8 cellular contexts compared by ENCODE assay signal in the genomic region with DNA sequence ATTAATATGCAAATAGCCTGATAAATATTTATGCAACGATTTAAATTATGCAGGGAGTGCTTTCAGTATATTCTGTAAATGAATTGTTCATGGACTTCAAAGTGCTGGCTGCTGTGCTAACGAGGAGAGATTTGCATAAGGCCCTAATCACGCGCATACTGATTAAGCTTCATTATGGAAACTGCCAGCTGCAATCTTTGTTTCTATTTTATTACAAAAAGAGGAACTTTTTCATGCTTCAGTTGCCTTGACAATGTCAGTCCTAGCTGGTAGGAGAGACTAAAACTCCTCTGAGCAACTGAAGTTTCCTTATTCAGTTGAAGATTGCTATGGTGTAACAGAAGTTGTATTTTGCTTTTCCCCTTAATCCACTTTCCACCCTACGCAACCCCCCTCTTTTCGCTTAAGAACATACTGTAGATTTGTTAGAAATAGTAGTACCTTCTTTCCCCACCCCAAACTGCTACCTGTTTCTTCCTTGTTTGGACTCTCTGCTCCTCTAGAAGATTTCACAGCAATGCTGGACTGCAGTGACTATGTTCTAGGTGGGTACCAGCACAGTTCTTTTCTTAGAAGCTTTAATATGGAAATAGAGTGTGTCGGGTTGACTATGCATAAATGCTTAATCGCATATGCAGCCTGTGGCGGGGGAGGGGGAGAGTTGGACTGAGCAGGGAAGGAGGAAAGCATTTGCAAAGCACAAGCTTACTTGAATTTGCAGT.
DNase-seq lines count a peak whose midpoint lies in the region; ATAC-seq and TF ChIP-seq lines count a peak whose summit lies in the region.

No MANE protein-coding gene starts in this region.

- H4K8ac ChIP-seq in neuronal stem cell (ENCODE audit: low read depth, low read length): no peak overlapping the region

- no peak overlapping the region for H3K14ac ChIP-seq in neuronal stem cell (ENCODE audit: low read length)

- no peak overlapping the region for H3K27ac Mint-ChIP-seq in effector memory CD8-positive, alpha-beta T cell

- in situ Hi-C loops in GM13977 (cut with MboI; ENCODE audit: low pct_unique_long_range_greater_than_20kb, low sequenced_read_pairs, unreplicated experiment): no loop called here

- H3K9me3 Mint-ChIP-seq in effector memory CD8-positive, alpha-beta T cell: peaks cover 0 to 7% of the 10 kb centered on the region in 2 donors

- no peak overlapping the region for H2BK120ac ChIP-seq in neuronal stem cell (ENCODE audit: low read depth, low read length)

- H3K18ac ChIP-seq in neuronal stem cell (ENCODE audit: low read length): no peak overlapping the region

- H3K4me2 ChIP-seq in neuronal stem cell (ENCODE audit: insufficient read depth, low read length, poor library complexity, severe bottlenecking): no peak overlapping the region

- peak; percentile 68 for ATAC-seq in GM21737 (IDR thresholded peaks at IDR 0.05; ENCODE audit: unreplicated experiment)
- peak; percentile 27 for ATAC-seq in effector memory CD8-positive, alpha-beta T cell (replicated peaks)

- no peak overlapping the region for H2BK12ac ChIP-seq in neuronal stem cell (ENCODE audit: low read length)

- H3K36me3 ChIP-seq in ascending aorta: peaks cover 0 to 8% of the 10 kb centered on the region in 2 donors
- peaks cover 11% of the 10 kb centered on the region for H3K36me3 ChIP-seq in effector memory CD4-positive, alpha-beta T cell (ENCODE audit: control insufficient read depth, insufficient read depth, low read length)
- peaks cover 2 to 8% of the 10 kb centered on the region in 2 donors for H3K36me3 ChIP-seq in neuronal stem cell (replicated peaks in 1 of 2; ENCODE audit: control insufficient read depth in 2 of 2, insufficient read depth in 2 of 2, low read length in 2 of 2)

- H3K9me3 ChIP-seq in ascending aorta: peaks cover 3 to 13% of the 10 kb centered on the region in 2 donors
- peaks cover 1% of the 10 kb centered on the region for H3K9me3 ChIP-seq in effector memory CD4-positive, alpha-beta T cell (ENCODE audit: control insufficient read depth, low read length)
- H3K9me3 ChIP-seq in neuronal stem cell (replicated peaks in 1 of 2; ENCODE audit: control insufficient read depth in 2 of 2, insufficient read depth in 1 of 2, low read depth in 1 of 2, low read length in 2 of 2): peaks cover 0 to 13% of the 10 kb centered on the region in 2 donors

- no peak overlapping the region for H3K9ac ChIP-seq in neuronal stem cell (ENCODE audit: low read depth, low read length, poor library complexity)

- H3K36me3 Mint-ChIP-seq in effector memory CD8-positive, alpha-beta T cell (ENCODE audit: insufficient read depth): peaks cover 4% of the 10 kb centered on the region

- no peak overlapping the region for H3K4me3 Mint-ChIP-seq in effector memory CD8-positive, alpha-beta T cell

- H2BK15ac ChIP-seq in neuronal stem cell (ENCODE audit: low read length): no peak overlapping the region

- intact Hi-C loops in ascending aorta (cut with DNase I): no loop called here

- H2AK5ac ChIP-seq in neuronal stem cell (ENCODE audit: low read depth, low read length): no peak overlapping the region

- H3K27me3 ChIP-seq in ascending aorta (no peaks in the 10 kb centered on the region), neuronal stem cell (ENCODE audit: control insufficient read depth in 3 of 3, insufficient read depth in 3 of 3, low read depth in 1 of 3, low read length in 3 of 3) (no peaks in the 10 kb centered on the region)
- no peaks in the 10 kb centered on the region for H3K27me3 ChIP-seq in effector memory CD4-positive, alpha-beta T cell (replicated peaks; ENCODE audit: control insufficient read depth, insufficient read depth, low read length, poor library complexity, severe bottlenecking)

- no peak for TF ChIP-seq CTCF in GM13977 (IDR thresholded peaks at IDR 0.05; ENCODE audit: extremely low read depth, insufficient read depth, missing control alignments)
- no peak for TF ChIP-seq CTCF in ascending aorta (IDR thresholded peaks at IDR 0.05)

- DNase-seq in GM13977 (ENCODE audit: low spot score) (peak; percentile 38), KG1 (lab: John Stamatoyannopoulos, UW) (peak; percentile 68), ascending aorta (ENCODE audit: low spot score in 2 of 2) (no peak), neuronal stem cell (ENCODE audit: low spot score) (no peak), NCI-H1105 treated with DMSO at 0.1 percent for 48 hours (lab: John Stamatoyannopoulos, UW) (no peak)
- no peak for DNase-seq in effector memory CD8-positive, alpha-beta T cell
- no peak for DNase-seq in effector memory CD4-positive, alpha-beta T cell

- H3K4me3 ChIP-seq in ascending aorta (no peak overlapping the region), neuronal stem cell (ENCODE audit: low read length in 2 of 2) (no peak overlapping the region)
- H3K4me3 ChIP-seq in effector memory CD4-positive, alpha-beta T cell (ENCODE audit: insufficient read depth, low read depth, low read length, poor library complexity, severe bottlenecking): no peak overlapping the region

- no peak overlapping the region for H3K4ac ChIP-seq in neuronal stem cell (ENCODE audit: low read length)

- no peaks in the 10 kb centered on the region for H3K4me1 ChIP-seq in ascending aorta
- no peaks in the 10 kb centered on the region for H3K4me1 ChIP-seq in effector memory CD4-positive, alpha-beta T cell (ENCODE audit: control insufficient read depth, insufficient read depth, low read length, poor library complexity, severe bottlenecking)
- peaks cover 7 to 11% of the 10 kb centered on the region in 2 donors for H3K4me1 ChIP-seq in neuronal stem cell (ENCODE audit: control insufficient read depth in 2 of 2, insufficient read depth in 1 of 2, low read depth in 1 of 2, low read length in 2 of 2)

- H3K4me1 Mint-ChIP-seq in effector memory CD8-positive, alpha-beta T cell (ENCODE audit: low read depth in 2 of 2): peaks cover 10 to 24% of the 10 kb centered on the region in 2 donors

- no peak overlapping the region for H2AFZ ChIP-seq in neuronal stem cell (ENCODE audit: low read length)

- H4K91ac ChIP-seq in neuronal stem cell (ENCODE audit: low read depth, low read length, poor library complexity): no peak overlapping the region

- no CpG with 5 or more reads among the region's 9 CpGs for WGBS in neuronal stem cell (ENCODE audit: extremely low coverage in 2 of 2, insufficient read length in 2 of 2, insufficient replicate concordance in 1 of 2), 2 donors

- no peaks in the 10 kb centered on the region for H3K79me1 ChIP-seq in neuronal stem cell (ENCODE audit: low read depth, low read length)

- H3K23ac ChIP-seq in neuronal stem cell (ENCODE audit: low read depth, low read length, poor library complexity): no peak overlapping the region

- H3K27me3 Mint-ChIP-seq in effector memory CD8-positive, alpha-beta T cell: no peaks in the 10 kb centered on the region

- H2BK5ac ChIP-seq in neuronal stem cell (ENCODE audit: low read length): no peak overlapping the region

- H3K27ac ChIP-seq in ascending aorta (no peak overlapping the region), neuronal stem cell (replicated peaks; ENCODE audit: low read length) (no peak overlapping the region)
- H3K27ac ChIP-seq in effector memory CD4-positive, alpha-beta T cell (ENCODE audit: insufficient read depth, low read length, poor library complexity, severe bottlenecking): no peak overlapping the region

Comparison
In these comparisons a context has a peak if more than half of its experiments do, and no peak if none do; other contexts are left out.
1. DNase-seq: peak in GM13977 (single experiment) and KG1 (single experiment); none in effector memory CD8-positive, alpha-beta T cell (0 of 3), ascending aorta (0 of 2), effector memory CD4-positive, alpha-beta T cell (0 of 3), neuronal stem cell (single experiment) and NCI-H1105 treated with DMSO at 0.1 percent for 48 hours (single experiment).